Comparison of ENCODE assay signal across 21 cellular contexts in genomic region chr10:24115403-24115802, GRCh38.
DNase-seq lines count a peak whose midpoint lies in the region; TF ChIP-seq lines count a peak whose summit lies in the region.
"Had no signal": no experiment of that assay in that cellular context is flagged by ENCODE, and none has a peak within 500 bp of the region (broad histone marks: within the 10 kb centered on the region; RNA-seq: fewer than 3 reads in every experiment).

No MANE protein-coding gene starts in this region.

- H3K9me2 ChIP-seq in PC-9 (ENCODE audit: insufficient read depth) = no peaks in the 10 kb centered on the region

- H3K36me3 ChIP-seq in right atrium auricular region (no peaks in the 10 kb centered on the region), parathyroid adenoma (ENCODE audit: control insufficient read depth, insufficient read depth, low read length) (no peaks in the 10 kb centered on the region), PC-9 (ENCODE audit: low read depth) (no peaks in the 10 kb centered on the region)
- H3K36me3 ChIP-seq: neutrophil had no signal

- peak overlapping the region; percentile 28 to 51 for H3K27ac ChIP-seq in right atrium auricular region
- H3K27ac ChIP-seq in parathyroid adenoma = peak overlapping the region; percentile 55
- no peak overlapping the region for H3K27ac ChIP-seq in PC-9
- H3K27ac ChIP-seq: KMS-11, neutrophil, SK-N-MC had no signal

- H2AFZ ChIP-seq in parathyroid adenoma (peak overlapping the region; percentile 19), PC-9 (no peak overlapping the region)

- CTCF ChIA-PET in PC-9 (lab: Charles Lee) = no interaction called here

- peak; percentile 32 for DNase-seq in DMS53 treated with DMSO at 0.1 percent for 48 hours (lab: John Stamatoyannopoulos, UW; ENCODE audit: unreplicated experiment)
- peak; percentile 49 to 67 for DNase-seq in dermis microvascular lymphatic vessel endothelial cell (ENCODE audit: low read depth in 2 of 2)
- DNase-seq in right atrium auricular region (ENCODE audit: low spot score) = no peak
- DNase-seq in amniotic stem cell (lab: John Stamatoyannopoulos, UW) = no peak
- DNase-seq in stimulated activated CD4-positive, alpha-beta T cell treated with anti-CD3 and anti-CD28 coated beads, Interleukin-4, amount 100 ng/mL, for 4 hours = no peak
- no peak for DNase-seq in PC-9
- no peak for DNase-seq in GM19240 (ENCODE audit: insufficient read length, low spot score)
- DNase-seq: activated CD4-positive, alpha-beta memory T cell treated with anti-CD3 and anti-CD28 coated beads, Interleukin-2, amount 10 ng/mL, durations not matched to agents 7 days and 5 days; activated gamma-delta T cell treated with Interleukin-2 at 50 U/mL for 16 hours; activated T-cell treated with anti-CD3 and anti-CD28 coated beads for 4 hours; CD4-positive, CD25-positive, alpha-beta regulatory T cell; DMS79 treated with DMSO at 0.1 percent for 48 hours; erythroblast; H9; NCI-H2029 treated with DMSO at 0.1 percent for 48 hours; NK-92 treated with Interleukin-12 subunit alpha and Interleukin-12 subunit beta, amount 100 ng/mL, for 24 hours; stimulated activated CD4-positive, alpha-beta T cell treated with anti-CD3 and anti-CD28 coated beads, Interleukin-15, amount 100 ng/mL, for 24 hours had no signal

- no TSS peak for BruUV-seq in PC-9 (replicated peaks; lab: Mats Ljungman, UMichigan)

- H3K4me1 ChIP-seq in right atrium auricular region (peaks cover 0 to 18% of the 10 kb centered on the region in 2 donors), parathyroid adenoma (peaks cover 4% of the 10 kb centered on the region), PC-9 (replicated peaks; ENCODE audit: insufficient read depth) (no peaks in the 10 kb centered on the region)

- H3K9me3 ChIP-seq in right atrium auricular region = no peaks in the 10 kb centered on the region
- H3K9me3 ChIP-seq in parathyroid adenoma (ENCODE audit: control insufficient read depth, low read length) = no peaks in the 10 kb centered on the region
- no peaks in the 10 kb centered on the region for H3K9me3 ChIP-seq in PC-9 (ENCODE audit: insufficient read depth, low read depth)
- H3K9me3 ChIP-seq: neutrophil had no signal

- intact Hi-C loops in PC-9 (cut with micrococcal nuclease; ENCODE audit: unreplicated experiment) = no loop called here

- no peak overlapping the region for H3K9ac ChIP-seq in parathyroid adenoma
- H3K9ac ChIP-seq: KMS-11 had no signal

- H3F3A ChIP-seq in PC-9 (ENCODE audit: insufficient read depth, low read depth) = no peaks in the 10 kb centered on the region

- no peaks in the 10 kb centered on the region for H4K20me1 ChIP-seq in PC-9 (ENCODE audit: insufficient read depth)

- no peak for TF ChIP-seq CTCF in right atrium auricular region (IDR thresholded peaks at IDR 0.05)
- no peak for TF ChIP-seq CTCF in parathyroid adenoma (IDR thresholded peaks at IDR 0.05)
- no peak for TF ChIP-seq CTCF in PC-9 (conservative IDR thresholded peaks at IDR 0.05)

- H3K4me3 ChIP-seq in right atrium auricular region (no peak overlapping the region), parathyroid adenoma (ENCODE audit: low read depth, low read length) (no peak overlapping the region), PC-9 (no peak overlapping the region)
- H3K4me3 ChIP-seq: SK-N-MC had no signal

- POLR2A ChIA-PET in PC-9 (lab: Charles Lee; ENCODE audit: unreplicated experiment) = no interaction called here

- H3K79me2 ChIP-seq in parathyroid adenoma = no peaks in the 10 kb centered on the region
- H3K79me2 ChIP-seq in PC-9 (ENCODE audit: low read depth) = no peaks in the 10 kb centered on the region

- H3K4me2 ChIP-seq in parathyroid adenoma (ENCODE audit: low read length) = no peak overlapping the region
- no peak overlapping the region for H3K4me2 ChIP-seq in PC-9
- H3K4me2 ChIP-seq: KMS-11 had no signal

- H3K27me3 ChIP-seq in right atrium auricular region (no peaks in the 10 kb centered on the region), parathyroid adenoma (ENCODE audit: control insufficient read depth, insufficient read depth, low read length) (no peaks in the 10 kb centered on the region), PC-9 (ENCODE audit: insufficient read depth, low read depth) (no peaks in the 10 kb centered on the region)
- H3K27me3 ChIP-seq: neutrophil had no signal

Comparison
In these comparisons a context has a peak if more than half of its experiments do, and no peak if none do; other contexts are left out.
1. DNase-seq: peak in DMS53 treated with DMSO at 0.1 percent for 48 hours (single experiment) and dermis microvascular lymphatic vessel endothelial cell (2 of 2); none in right atrium auricular region (single experiment), amniotic stem cell (single experiment), stimulated activated CD4-positive, alpha-beta T cell treated with anti-CD3 and anti-CD28 coated beads, Interleukin-4, amount 100 ng/mL, for 4 hours (0 of 2), PC-9 (0 of 2) and GM19240 (single experiment).